Comparison of ENCODE assay signal across 20 cellular contexts in genomic region chrX:9832811-9833210, GRCh38. TPM values are rescaled to one million over a fixed set of nuclear protein-coding genes. Genes with fewer than 3 reads are reported as not detected.
A peak's percentile ranks its signal among the peaks of the same experiment; 100 is the strongest.
DNase-seq lines count a peak whose midpoint lies in the region; ATAC-seq, FAIRE-seq and TF ChIP-seq lines count a peak whose summit lies in the region.
"Had no signal": no experiment of that assay in that cellular context is flagged by ENCODE, and none has a peak within 500 bp of the region (broad histone marks: within the 10 kb centered on the region; RNA-seq: fewer than 3 reads in every experiment).

No MANE protein-coding gene starts in this region.

- peaks cover 0 to 14% (median 4%) of the 10 kb centered on the region in 7 donors for H3K9me3 Mint-ChIP-seq in CD14-positive monocyte
- H3K9me3 Mint-ChIP-seq: activated naive CD8-positive, alpha-beta T cell treated with anti-CD3 and anti-CD28 coated beads, Interleukin-2, amount 50 U/mL, for 24 hours; activated T-helper 1 cell treated with anti-CD3 and anti-CD28 coated beads, Interleukin-12 subunit alpha, Interleukin-12 subunit beta, Interleukin-2, Interleukin-4 antibody, amounts not matched to agents 30 ng/mL and 10 ng/mL and 1 ng/mL, durations not matched to agents 14 hours and 24 hours and 36 hours; stimulated activated effector memory CD8-positive, alpha-beta T cell treated with anti-CD3 and anti-CD28 coated beads, Interleukin-12 subunit alpha, Interleukin-12 subunit beta, amount 100 ng/mL, for 72 hours had no signal

- H3K27me3 ChIP-seq in mesenchymal stem cell (ENCODE audit: control insufficient read depth in 1 of 2, insufficient read depth in 1 of 2, low read length in 2 of 2) (no peaks in the 10 kb centered on the region), mammary epithelial cell (ENCODE audit: insufficient read depth, low read length) (no peaks in the 10 kb centered on the region)
- H3K27me3 ChIP-seq: tibial nerve had no signal

- H3K9me3 ChIP-seq in mesenchymal stem cell (ENCODE audit: control insufficient read depth, low read length) (no peaks in the 10 kb centered on the region), mammary epithelial cell (replicated peaks; ENCODE audit: insufficient read depth, low read length) (no peaks in the 10 kb centered on the region)
- H3K9me3 ChIP-seq: tibial nerve had no signal

- DNase-seq in CD14-positive monocyte (ENCODE audit: low spot score) (no peak), GM20000 (ENCODE audit: low spot score) (peak; percentile 11), UCSD-AML1 (lab: John Stamatoyannopoulos, UW; ENCODE audit: unreplicated experiment) (peak; percentile 32), mesenchymal stem cell (no peak), T-helper 2 cell (no peak), mammary epithelial cell (no peak), GM19239 (ENCODE audit: insufficient read length, low spot score) (no peak)
- DNase-seq: activated CD8-positive, alpha-beta memory T cell treated with anti-CD3 and anti-CD28 coated beads for 24 hours; activated naive CD8-positive, alpha-beta T cell treated with anti-CD3 and anti-CD28 coated beads, Interleukin-2, amount 50 U/mL, for 24 hours; DMS 273 treated with DMSO at 0.1 percent for 48 hours; effector CD4-positive, alpha-beta T cell; hippocampal formation; NCI-H187; NCI-H82 had no signal

- CTCF ChIA-PET in mammary epithelial cell (lab: Charles Lee; ENCODE audit: low non-redundant PET): no interaction called here

- intact Hi-C loops in CD14-positive monocyte (cut with micrococcal nuclease): no loop called here
- intact Hi-C loops in mammary epithelial cell (cut with micrococcal nuclease): no loop called here

- H4K20me1 ChIP-seq in mammary epithelial cell (ENCODE audit: insufficient read depth, low read length): no peaks in the 10 kb centered on the region

- H4K91ac ChIP-seq in mesenchymal stem cell (ENCODE audit: low read length): no peak overlapping the region

- H3K4me3 ChIP-seq in mesenchymal stem cell (ENCODE audit: insufficient read depth in 1 of 2, low read depth in 1 of 2, low read length in 2 of 2) (no peak overlapping the region), mammary epithelial cell (replicated peaks in 1 of 3; ENCODE audit: insufficient read depth in 1 of 3, low read depth in 2 of 3, low read length in 3 of 3) (no peak overlapping the region)
- H3K4me3 ChIP-seq: tibial nerve had no signal

- no peak overlapping the region for H2BK15ac ChIP-seq in mesenchymal stem cell (ENCODE audit: low read depth, poor library complexity, severe bottlenecking)

- H2AK5ac ChIP-seq in mesenchymal stem cell (ENCODE audit: low read length, severe bottlenecking): no peak overlapping the region

- H3K4ac ChIP-seq in mesenchymal stem cell (ENCODE audit: low read depth in 1 of 2, low read length in 2 of 2): peak overlapping the region in 1 of 2 experiments; percentile 41

- H3K4me1 ChIP-seq in mesenchymal stem cell (ENCODE audit: control insufficient read depth, insufficient read depth, low read depth, low read length) (peaks cover 26% of the 10 kb centered on the region), mammary epithelial cell (ENCODE audit: insufficient read depth, low read length) (peaks cover 8% of the 10 kb centered on the region)
- H3K4me1 ChIP-seq: tibial nerve had no signal

- BruUV-seq in mammary epithelial cell (replicated peaks; lab: Mats Ljungman, UMichigan): no TSS peak

- H3K27ac Mint-ChIP-seq in CD14-positive monocyte: no peak overlapping the region
- H3K27ac Mint-ChIP-seq: activated naive CD8-positive, alpha-beta T cell treated with anti-CD3 and anti-CD28 coated beads, Interleukin-2, amount 50 U/mL, for 24 hours; activated T-helper 1 cell treated with anti-CD3 and anti-CD28 coated beads, Interleukin-12 subunit alpha, Interleukin-12 subunit beta, Interleukin-2, Interleukin-4 antibody, amounts not matched to agents 30 ng/mL and 10 ng/mL and 1 ng/mL, durations not matched to agents 14 hours and 24 hours and 36 hours; stimulated activated effector memory CD8-positive, alpha-beta T cell treated with anti-CD3 and anti-CD28 coated beads, Interleukin-12 subunit alpha, Interleukin-12 subunit beta, amount 100 ng/mL, for 72 hours had no signal

- no peak overlapping the region for H2BK120ac ChIP-seq in mesenchymal stem cell (ENCODE audit: low read depth, low read length)

- TF ChIP-seq CTCF in CD14-positive monocyte (IDR thresholded peaks at IDR 0.05) (no peak), GM20000 (IDR thresholded peaks at IDR 0.05; ENCODE audit: extremely low read depth, missing control alignments) (no peak), mammary epithelial cell (conservative IDR thresholded peaks at IDR 0.05 in 1 of 2, IDR thresholded peaks at IDR 0.05 in 1 of 2; ENCODE audit: extremely low read depth in 1 of 2, insufficient read depth in 1 of 2, low read depth in 1 of 2, low read length in 2 of 2) (no peak)

- peak overlapping the region; percentile 48 to 85 for H3K4me3 Mint-ChIP-seq in CD14-positive monocyte
- H3K4me3 Mint-ChIP-seq: activated naive CD8-positive, alpha-beta T cell treated with anti-CD3 and anti-CD28 coated beads, Interleukin-2, amount 50 U/mL, for 24 hours; activated T-helper 1 cell treated with anti-CD3 and anti-CD28 coated beads, Interleukin-12 subunit alpha, Interleukin-12 subunit beta, Interleukin-2, Interleukin-4 antibody, amounts not matched to agents 30 ng/mL and 10 ng/mL and 1 ng/mL, durations not matched to agents 14 hours and 24 hours and 36 hours; stimulated activated effector memory CD8-positive, alpha-beta T cell treated with anti-CD3 and anti-CD28 coated beads, Interleukin-12 subunit alpha, Interleukin-12 subunit beta, amount 100 ng/mL, for 72 hours had no signal

- H4K8ac ChIP-seq in mesenchymal stem cell (ENCODE audit: low read length): no peak overlapping the region

- H3K27ac ChIP-seq in mesenchymal stem cell (ENCODE audit: low read length, poor library complexity, severe bottlenecking) (peak overlapping the region; percentile 45), mammary epithelial cell (ENCODE audit: insufficient read depth, low read depth, low read length) (no peak overlapping the region)
- H3K27ac ChIP-seq: tibial nerve, VCaP had no signal

- peaks cover 11% of the 10 kb centered on the region for H3K4me1 Mint-ChIP-seq in CD14-positive monocyte
- H3K4me1 Mint-ChIP-seq: stimulated activated effector memory CD8-positive, alpha-beta T cell treated with anti-CD3 and anti-CD28 coated beads, Interleukin-12 subunit alpha, Interleukin-12 subunit beta, amount 100 ng/mL, for 72 hours had no signal

- H3K14ac ChIP-seq in mesenchymal stem cell (ENCODE audit: low read length in 2 of 2): no peak overlapping the region

- no peak overlapping the region for H2BK5ac ChIP-seq in mesenchymal stem cell (ENCODE audit: low read depth, low read length, poor library complexity, severe bottlenecking)

- H2AFZ ChIP-seq in mesenchymal stem cell (ENCODE audit: low read depth, low read length): no peak overlapping the region
- H2AFZ ChIP-seq in mammary epithelial cell (ENCODE audit: low read depth, low read length): no peak overlapping the region

- FAIRE-seq in GM19239 (lab: Jason Lieb, UNC): no peak
- FAIRE-seq: RCC 7860 had no signal

- H3K36me3 ChIP-seq in mesenchymal stem cell (ENCODE audit: control insufficient read depth in 1 of 2, insufficient read depth in 2 of 2, low read depth in 1 of 2, low read length in 2 of 2) (peaks cover 0 to 8% of the 10 kb centered on the region in 2 experiments), mammary epithelial cell (ENCODE audit: insufficient read depth, low read length) (no peaks in the 10 kb centered on the region)
- H3K36me3 ChIP-seq: tibial nerve had no signal

- peak overlapping the region in 1 of 2 experiments; percentile 43 for H3K18ac ChIP-seq in mesenchymal stem cell (ENCODE audit: low read depth in 1 of 2, low read length in 2 of 2)

- H3K4me2 ChIP-seq in mesenchymal stem cell (ENCODE audit: low read length, poor library complexity, severe bottlenecking) (peak overlapping the region; percentile 28), mammary epithelial cell (ENCODE audit: insufficient read depth, low read depth, low read length) (no peak overlapping the region)

- no peak overlapping the region for H3K9ac ChIP-seq in mesenchymal stem cell (ENCODE audit: low read length)
- no peak overlapping the region for H3K9ac ChIP-seq in mammary epithelial cell (ENCODE audit: insufficient read depth, low read length)

- no peak for ATAC-seq in HG03095 (IDR thresholded peaks at IDR 0.05; ENCODE audit: unreplicated experiment)
- ATAC-seq: activated naive CD8-positive, alpha-beta T cell treated with anti-CD3 and anti-CD28 coated beads, Interleukin-2, amount 50 U/mL, for 24 hours; stimulated activated effector memory CD8-positive, alpha-beta T cell treated with anti-CD3 and anti-CD28 coated beads, Interleukin-12 subunit alpha, Interleukin-12 subunit beta, amount 100 ng/mL, for 72 hours had no signal

- H3K23ac ChIP-seq in mesenchymal stem cell (ENCODE audit: low read length in 2 of 2): no peak overlapping the region

- H3K36me3 Mint-ChIP-seq in CD14-positive monocyte: no peaks in the 10 kb centered on the region
- H3K36me3 Mint-ChIP-seq: stimulated activated effector memory CD8-positive, alpha-beta T cell treated with anti-CD3 and anti-CD28 coated beads, Interleukin-12 subunit alpha, Interleukin-12 subunit beta, amount 100 ng/mL, for 72 hours had no signal

- peaks cover 15% of the 10 kb centered on the region for H3K79me1 ChIP-seq in mesenchymal stem cell (replicated peaks; ENCODE audit: low read length, poor library complexity, severe bottlenecking)

- H3K27me3 Mint-ChIP-seq in CD14-positive monocyte (ENCODE audit: low read depth in 3 of 3): peaks cover 2 to 19% (median 16%) of the 10 kb centered on the region in 3 donors

- no peaks in the 10 kb centered on the region for H3K79me2 ChIP-seq in mammary epithelial cell (ENCODE audit: insufficient read depth, low read length)

- dilution Hi-C loops in mammary epithelial cell (cut with HindIII; ENCODE audit: low sequenced_read_pairs): no loop called here

- WGBS in mesenchymal stem cell: 50% methylated on average over 5 of the region's 6 CpGs
- 79% methylated on average over 6 of the region's 6 CpGs for WGBS in mammary epithelial cell (ENCODE audit: low coverage, missing lambda C conversion rate)

- in situ Hi-C loops in mammary epithelial cell (cut with MboI; ENCODE audit: low sequenced_read_pairs in 2 of 2): no loop called here

- peak overlapping the region in 1 of 2 experiments; percentile 16 for H2BK12ac ChIP-seq in mesenchymal stem cell (ENCODE audit: low read length in 2 of 2)

RNA-seq across cellular contexts. Expression of gene SHROOM2, which starts 46.6 kb away (rescaled TPM):
- not detected for polyA plus RNA-seq in CD14-positive monocyte
- 7.9 TPM for polyA plus RNA-seq in mesenchymal stem cell (2013, experiment 1 of 2)
- polyA plus RNA-seq in mesenchymal stem cell (2013, experiment 2 of 2): 7.6 TPM
- total RNA-seq in mammary epithelial cell: 10 to 100 TPM in 1 of 2 donors, 1 to 10 TPM in 1; 9.7 to 12.0 TPM
- polyA plus RNA-seq in mammary epithelial cell: 8.7 TPM
- 13.8 TPM for polyA minus RNA-seq in mammary epithelial cell
- total RNA-seq: activated T-helper 1 cell treated with anti-CD3 and anti-CD28 coated beads, Interleukin-12 subunit alpha, Interleukin-12 subunit beta, Interleukin-2, Interleukin-4 antibody, amounts not matched to agents 30 ng/mL and 10 ng/mL and 1 ng/mL, durations not matched to agents 14 hours and 24 hours and 36 hours had no signal

Comparison
In these comparisons a context has a peak if more than half of its experiments do, and no peak if none do; other contexts are left out.
1. DNase-seq: peak in GM20000 (single experiment) and UCSD-AML1 (single experiment); none in CD14-positive monocyte (single experiment), mesenchymal stem cell (single experiment), T-helper 2 cell (0 of 5), mammary epithelial cell (single experiment) and GM19239 (single experiment).